ENCODE assay signal across 1 cellular context in the genomic region with DNA sequence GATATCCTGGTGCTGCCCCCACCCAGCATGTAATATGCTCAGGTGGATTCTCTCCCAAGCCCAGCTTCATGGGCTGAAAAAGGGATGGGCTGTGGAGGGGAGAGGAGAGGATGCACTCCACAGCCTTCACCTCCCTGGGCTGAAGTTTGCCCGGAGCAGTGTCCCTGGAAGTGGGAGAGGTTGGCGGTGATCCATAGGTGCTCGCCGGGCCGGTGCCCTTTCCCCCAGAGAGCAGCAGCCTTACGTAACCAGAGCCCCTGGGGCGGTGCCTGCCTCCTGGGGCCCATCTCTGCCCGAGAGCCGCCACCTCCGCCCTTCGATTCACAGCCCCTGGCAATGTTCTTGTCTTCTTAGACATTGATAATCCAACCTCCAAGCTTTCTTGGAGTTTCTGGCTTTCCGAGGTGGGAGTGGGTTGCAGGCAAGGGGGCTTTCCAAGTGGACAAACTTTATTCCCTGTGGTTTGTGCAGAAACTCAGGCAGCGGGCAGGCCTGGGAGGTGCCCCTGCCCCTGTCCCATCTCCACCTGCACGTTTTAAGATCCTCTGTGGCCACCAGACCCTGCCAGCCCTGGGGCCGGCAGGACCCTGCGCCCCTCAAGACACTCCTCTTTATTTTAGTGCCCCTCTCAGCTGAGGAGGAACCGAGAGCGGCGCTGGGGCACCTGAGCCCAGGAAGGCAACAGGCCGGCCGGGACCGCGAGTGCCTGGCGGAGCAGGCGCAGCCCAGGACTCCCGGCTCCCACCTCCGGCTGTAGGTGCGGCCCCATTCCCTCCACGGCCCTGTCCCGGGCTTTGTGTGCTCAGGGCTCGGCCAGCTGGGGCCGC.
TF ChIP-seq lines count a peak whose summit lies in the region.

No MANE protein-coding gene starts in this region.

TF ChIP-seq in HepG2, 621 proteins besides CTCF, POLR2A, EP300 and RAD21 (continued from another document):
- TF ChIP-seq, protein P1, sequence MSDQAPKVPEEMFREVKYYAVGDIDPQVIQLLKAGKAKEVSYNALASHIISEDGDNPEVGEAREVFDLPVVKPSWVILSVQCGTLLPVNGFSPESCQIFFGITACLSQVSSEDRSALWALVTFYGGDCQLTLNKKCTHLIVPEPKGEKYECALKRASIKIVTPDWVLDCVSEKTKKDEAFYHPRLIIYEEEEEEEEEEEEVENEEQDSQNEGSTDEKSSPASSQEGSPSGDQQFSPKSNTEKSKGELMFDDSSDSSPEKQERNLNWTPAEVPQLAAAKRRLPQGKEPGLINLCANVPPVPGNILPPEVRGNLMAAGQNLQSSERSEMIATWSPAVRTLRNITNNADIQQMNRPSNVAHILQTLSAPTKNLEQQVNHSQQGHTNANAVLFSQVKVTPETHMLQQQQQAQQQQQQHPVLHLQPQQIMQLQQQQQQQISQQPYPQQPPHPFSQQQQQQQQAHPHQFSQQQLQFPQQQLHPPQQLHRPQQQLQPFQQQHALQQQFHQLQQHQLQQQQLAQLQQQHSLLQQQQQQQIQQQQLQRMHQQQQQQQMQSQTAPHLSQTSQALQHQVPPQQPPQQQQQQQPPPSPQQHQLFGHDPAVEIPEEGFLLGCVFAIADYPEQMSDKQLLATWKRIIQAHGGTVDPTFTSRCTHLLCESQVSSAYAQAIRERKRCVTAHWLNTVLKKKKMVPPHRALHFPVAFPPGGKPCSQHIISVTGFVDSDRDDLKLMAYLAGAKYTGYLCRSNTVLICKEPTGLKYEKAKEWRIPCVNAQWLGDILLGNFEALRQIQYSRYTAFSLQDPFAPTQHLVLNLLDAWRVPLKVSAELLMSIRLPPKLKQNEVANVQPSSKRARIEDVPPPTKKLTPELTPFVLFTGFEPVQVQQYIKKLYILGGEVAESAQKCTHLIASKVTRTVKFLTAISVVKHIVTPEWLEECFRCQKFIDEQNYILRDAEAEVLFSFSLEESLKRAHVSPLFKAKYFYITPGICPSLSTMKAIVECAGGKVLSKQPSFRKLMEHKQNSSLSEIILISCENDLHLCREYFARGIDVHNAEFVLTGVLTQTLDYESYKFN (CRISPR knock-in tag; conservative IDR thresholded peaks at IDR 0.05): peak; percentile 81
- 0 out of 2 replicates have a peak, but pooled peaks have one; percentile 29 for TF ChIP-seq ZNF263 (CRISPR knock-in tag; IDR thresholded peaks at IDR 0.05)
- 0 out of 2 replicates have a peak, but pooled peaks have one; percentile 43 for TF ChIP-seq CCDC6 (CRISPR knock-in tag; IDR thresholded peaks at IDR 0.05)
- TF ChIP-seq RXRB (CRISPR knock-in tag; IDR thresholded peaks at IDR 0.05; ENCODE audit: borderline replicate concordance): peak; percentile 100
- TF ChIP-seq CAMTA2 (CRISPR knock-in tag; IDR thresholded peaks at IDR 0.05; ENCODE audit: borderline replicate concordance): no peak
- TF ChIP-seq ZNF781 (CRISPR knock-in tag; IDR thresholded peaks at IDR 0.05; ENCODE audit: borderline replicate concordance, not compliant biosample characterization): peak; percentile 47
- no peak for TF ChIP-seq MTF1 (CRISPR knock-in tag; IDR thresholded peaks at IDR 0.05)
- no peak for TF ChIP-seq THYN1 (CRISPR knock-in tag; IDR thresholded peaks at IDR 0.05; ENCODE audit: borderline replicate concordance, low read depth)
- no peak for TF ChIP-seq HOXD1 (CRISPR knock-in tag; IDR thresholded peaks at IDR 0.05)
- peak; percentile 89 for TF ChIP-seq AKAP8 (CRISPR knock-in tag; IDR thresholded peaks at IDR 0.05)
- TF ChIP-seq GTF2F1 (IDR thresholded peaks at IDR 0.05; ENCODE audit: low read length): no peak
- no peak for TF ChIP-seq ZBTB3 (CRISPR knock-in tag; IDR thresholded peaks at IDR 0.05; ENCODE audit: borderline replicate concordance, low read depth)
- TF ChIP-seq, protein P2, sequence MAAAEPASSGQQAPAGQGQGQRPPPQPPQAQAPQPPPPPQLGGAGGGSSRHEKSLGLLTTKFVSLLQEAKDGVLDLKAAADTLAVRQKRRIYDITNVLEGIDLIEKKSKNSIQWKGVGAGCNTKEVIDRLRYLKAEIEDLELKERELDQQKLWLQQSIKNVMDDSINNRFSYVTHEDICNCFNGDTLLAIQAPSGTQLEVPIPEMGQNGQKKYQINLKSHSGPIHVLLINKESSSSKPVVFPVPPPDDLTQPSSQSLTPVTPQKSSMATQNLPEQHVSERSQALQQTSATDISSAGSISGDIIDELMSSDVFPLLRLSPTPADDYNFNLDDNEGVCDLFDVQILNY (CRISPR knock-in tag; conservative IDR thresholded peaks at IDR 0.05): no peak
- no peak for TF ChIP-seq FOSL1 (CRISPR knock-in tag; IDR thresholded peaks at IDR 0.05; ENCODE audit: borderline replicate concordance)
- TF ChIP-seq, protein P3, sequence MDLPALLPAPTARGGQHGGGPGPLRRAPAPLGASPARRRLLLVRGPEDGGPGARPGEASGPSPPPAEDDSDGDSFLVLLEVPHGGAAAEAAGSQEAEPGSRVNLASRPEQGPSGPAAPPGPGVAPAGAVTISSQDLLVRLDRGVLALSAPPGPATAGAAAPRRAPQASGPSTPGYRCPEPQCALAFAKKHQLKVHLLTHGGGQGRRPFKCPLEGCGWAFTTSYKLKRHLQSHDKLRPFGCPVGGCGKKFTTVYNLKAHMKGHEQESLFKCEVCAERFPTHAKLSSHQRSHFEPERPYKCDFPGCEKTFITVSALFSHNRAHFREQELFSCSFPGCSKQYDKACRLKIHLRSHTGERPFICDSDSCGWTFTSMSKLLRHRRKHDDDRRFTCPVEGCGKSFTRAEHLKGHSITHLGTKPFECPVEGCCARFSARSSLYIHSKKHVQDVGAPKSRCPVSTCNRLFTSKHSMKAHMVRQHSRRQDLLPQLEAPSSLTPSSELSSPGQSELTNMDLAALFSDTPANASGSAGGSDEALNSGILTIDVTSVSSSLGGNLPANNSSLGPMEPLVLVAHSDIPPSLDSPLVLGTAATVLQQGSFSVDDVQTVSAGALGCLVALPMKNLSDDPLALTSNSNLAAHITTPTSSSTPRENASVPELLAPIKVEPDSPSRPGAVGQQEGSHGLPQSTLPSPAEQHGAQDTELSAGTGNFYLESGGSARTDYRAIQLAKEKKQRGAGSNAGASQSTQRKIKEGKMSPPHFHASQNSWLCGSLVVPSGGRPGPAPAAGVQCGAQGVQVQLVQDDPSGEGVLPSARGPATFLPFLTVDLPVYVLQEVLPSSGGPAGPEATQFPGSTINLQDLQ (CRISPR knock-in tag; IDR thresholded peaks at IDR 0.05): peak; percentile 64; the same call in 1 of the 2 replicates
- no peak for TF ChIP-seq CENPX (CRISPR knock-in tag; IDR thresholded peaks at IDR 0.05)
- no peak for TF ChIP-seq MED13 (CRISPR knock-in tag; IDR thresholded peaks at IDR 0.05)
- TF ChIP-seq CEBPG (CRISPR knock-in tag; IDR thresholded peaks at IDR 0.05): peak; percentile 82
- TF ChIP-seq HDAC6 (IDR thresholded peaks at IDR 0.05; ENCODE audit: low read depth, low read length): no peak
- TF ChIP-seq CREM (IDR thresholded peaks at IDR 0.05): 0 out of 2 replicates have a peak, but pooled peaks have one; percentile 26
- TF ChIP-seq CREM (CRISPR knock-in tag; IDR thresholded peaks at IDR 0.05): no peak
- no peak for TF ChIP-seq ISX (CRISPR knock-in tag; conservative IDR thresholded peaks at IDR 0.05)
- no peak for TF ChIP-seq ZNF282 (IDR thresholded peaks at IDR 0.05; ENCODE audit: partially characterized antibody)
- no peak; the same call in 1 of the 2 replicates for TF ChIP-seq ZNF331 (CRISPR knock-in tag; IDR thresholded peaks at IDR 0.05)
- TF ChIP-seq EHMT2 (IDR thresholded peaks at IDR 0.05; ENCODE audit: borderline replicate concordance, low read depth, low read length): no peak
- no peak for TF ChIP-seq ZNF44 (CRISPR knock-in tag; IDR thresholded peaks at IDR 0.05)
- TF ChIP-seq SYNCRIP (IDR thresholded peaks at IDR 0.05; ENCODE audit: insufficient read depth, low read depth, low read length): no peak
- TF ChIP-seq, protein P4, sequence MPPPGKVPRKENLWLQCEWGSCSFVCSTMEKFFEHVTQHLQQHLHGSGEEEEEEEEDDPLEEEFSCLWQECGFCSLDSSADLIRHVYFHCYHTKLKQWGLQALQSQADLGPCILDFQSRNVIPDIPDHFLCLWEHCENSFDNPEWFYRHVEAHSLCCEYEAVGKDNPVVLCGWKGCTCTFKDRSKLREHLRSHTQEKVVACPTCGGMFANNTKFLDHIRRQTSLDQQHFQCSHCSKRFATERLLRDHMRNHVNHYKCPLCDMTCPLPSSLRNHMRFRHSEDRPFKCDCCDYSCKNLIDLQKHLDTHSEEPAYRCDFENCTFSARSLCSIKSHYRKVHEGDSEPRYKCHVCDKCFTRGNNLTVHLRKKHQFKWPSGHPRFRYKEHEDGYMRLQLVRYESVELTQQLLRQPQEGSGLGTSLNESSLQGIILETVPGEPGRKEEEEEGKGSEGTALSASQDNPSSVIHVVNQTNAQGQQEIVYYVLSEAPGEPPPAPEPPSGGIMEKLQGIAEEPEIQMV (CRISPR knock-in tag; IDR thresholded peaks at IDR 0.05; ENCODE audit: low read depth): peak; percentile 4; the same call in 1 of the 2 replicates
- peak; percentile 71 for TF ChIP-seq THAP11 (CRISPR knock-in tag; IDR thresholded peaks at IDR 0.05)
- TF ChIP-seq, protein P5, sequence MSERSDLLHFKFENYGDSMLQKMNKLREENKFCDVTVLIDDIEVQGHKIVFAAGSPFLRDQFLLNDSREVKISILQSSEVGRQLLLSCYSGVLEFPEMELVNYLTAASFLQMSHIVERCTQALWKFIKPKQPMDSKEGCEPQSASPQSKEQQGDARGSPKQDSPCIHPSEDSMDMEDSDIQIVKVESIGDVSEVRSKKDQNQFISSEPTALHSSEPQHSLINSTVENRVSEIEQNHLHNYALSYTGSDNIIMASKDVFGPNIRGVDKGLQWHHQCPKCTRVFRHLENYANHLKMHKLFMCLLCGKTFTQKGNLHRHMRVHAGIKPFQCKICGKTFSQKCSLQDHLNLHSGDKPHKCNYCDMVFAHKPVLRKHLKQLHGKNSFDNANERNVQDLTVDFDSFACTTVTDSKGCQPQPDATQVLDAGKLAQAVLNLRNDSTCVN (CRISPR knock-in tag; IDR thresholded peaks at IDR 0.05; ENCODE audit: borderline replicate concordance): no peak
- no peak for TF ChIP-seq TRIM24 (CRISPR knock-in tag; IDR thresholded peaks at IDR 0.05)
- no peak for TF ChIP-seq ZNF350 (CRISPR knock-in tag; IDR thresholded peaks at IDR 0.05; ENCODE audit: borderline replicate concordance, low read depth)
- no peak for TF ChIP-seq NR2F2 (IDR thresholded peaks at IDR 0.05; ENCODE audit: borderline replicate concordance, low read depth)
- peak; percentile 40 for TF ChIP-seq NCOA2 (CRISPR knock-in tag; IDR thresholded peaks at IDR 0.05)
- TF ChIP-seq SMAD1 (CRISPR knock-in tag; IDR thresholded peaks at IDR 0.05; ENCODE audit: borderline replicate concordance, low read depth): no peak
- TF ChIP-seq, protein P6, sequence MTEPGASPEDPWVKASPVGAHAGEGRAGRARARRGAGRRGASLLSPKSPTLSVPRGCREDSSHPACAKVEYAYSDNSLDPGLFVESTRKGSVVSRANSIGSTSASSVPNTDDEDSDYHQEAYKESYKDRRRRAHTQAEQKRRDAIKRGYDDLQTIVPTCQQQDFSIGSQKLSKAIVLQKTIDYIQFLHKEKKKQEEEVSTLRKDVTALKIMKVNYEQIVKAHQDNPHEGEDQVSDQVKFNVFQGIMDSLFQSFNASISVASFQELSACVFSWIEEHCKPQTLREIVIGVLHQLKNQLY (CRISPR knock-in tag; IDR thresholded peaks at IDR 0.05): peak; percentile 41; the same call in 1 of the 2 replicates
TF ChIP-seq in HepG2: peak in this region for 119.
